In the genomic region with DNA sequence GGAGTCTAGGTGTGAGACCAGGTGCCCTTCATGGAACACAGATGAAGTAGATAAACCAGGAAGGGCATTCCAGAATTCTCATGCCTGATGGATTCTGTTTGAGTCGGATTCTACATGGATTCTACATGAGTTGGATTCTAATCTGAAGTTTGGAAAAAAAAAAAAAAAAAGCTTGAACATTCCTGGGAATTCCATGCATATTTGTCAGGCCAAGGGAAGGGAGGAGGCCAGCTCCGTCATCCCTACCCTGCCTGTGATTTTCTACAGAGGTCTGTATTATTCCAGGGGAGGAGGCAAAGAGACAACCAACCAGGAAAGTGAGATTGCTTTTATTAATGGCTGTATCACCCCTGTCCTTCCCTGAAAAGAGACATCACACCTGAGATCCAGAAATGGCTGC, we compare ENCODE assay signal across 18 cellular contexts. TPM values are rescaled to one million over a fixed set of nuclear protein-coding genes. Genes with fewer than 3 reads are reported as not detected.
DNase-seq lines count a peak whose midpoint lies in the region; ATAC-seq, FAIRE-seq and TF ChIP-seq lines count a peak whose summit lies in the region.
"Had no signal": no experiment of that assay in that cellular context is flagged by ENCODE, and none has a peak within 500 bp of the region (broad histone marks: within the 10 kb centered on the region; RNA-seq: fewer than 3 reads in every experiment).

No MANE protein-coding gene starts in this region.

- CTCF ChIA-PET in activated naive CD4-positive, alpha-beta T cell treated with anti-CD3 and anti-CD28 coated beads, Interleukin-2, amount 10 ng/mL, durations not matched to agents 7 days and 5 days (lab: Charles Lee), result interaction anchor here (0.8 to 1.0 kb wide), 2 partner anchors 9 to 15 kb away, joined by 3 read pairs; no protein-coding TSS in a partner anchor
- CTCF ChIA-PET in endothelial cell of umbilical vein (lab: Charles Lee), result interaction anchor here (0.8 to 1.7 kb wide), 4 partner anchors 9 to 242 kb away, joined by 3 to 4 read pairs (median 4); partner anchors contain the start of gene DNAJC1

- H4K20me1 ChIP-seq in endothelial cell of umbilical vein (replicated peaks; ENCODE audit: control insufficient read depth, extremely low read depth, insufficient read depth, low read length), result no peaks in the 10 kb centered on the region

- no peak overlapping the region for H3K4me2 ChIP-seq in endothelial cell of umbilical vein (ENCODE audit: insufficient read depth, low read length)

- DNase-seq in activated naive CD4-positive, alpha-beta T cell treated with anti-CD3 and anti-CD28 coated beads, Interleukin-2, amount 10 ng/mL, durations not matched to agents 7 days and 5 days, result no peak
- DNase-seq in RCC 7860 (ENCODE audit: low spot score) (peak; percentile 39), endothelial cell of umbilical vein (ENCODE audit: low read depth, low spot score) (peak; percentile 35), sciatic nerve (ENCODE audit: low spot score) (no peak), NCI-H774 (lab: John Stamatoyannopoulos, UW) (no peak)
- DNase-seq: activated B cell treated with CpG ODN at 0.5 μM for 24 hours; activated effector memory CD4-positive, alpha-beta T cell treated with Interleukin-2 at 50 U/mL for 16 hours; AML-193; central memory CD4-positive, alpha-beta T cell; NCI-H524; psoas muscle; stimulated activated CD4-positive, alpha-beta T cell treated with anti-CD3 and anti-CD28 coated beads, Interleukin-4, amount 100 ng/mL, for 24 hours; stomach had no signal

- H3K9me1 ChIP-seq in endothelial cell of umbilical vein (replicated peaks; ENCODE audit: control insufficient read depth, extremely low read depth, insufficient read depth, low read length), result no peaks in the 10 kb centered on the region

- H3K27me3 ChIP-seq in endothelial cell of umbilical vein (ENCODE audit: control insufficient read depth in 2 of 2, insufficient read depth in 2 of 2, low read length in 2 of 2), result no peaks in the 10 kb centered on the region
- H3K27me3 ChIP-seq: stomach had no signal

- peaks cover 54% of the 10 kb centered on the region for H3K4me1 Mint-ChIP-seq in activated naive CD4-positive, alpha-beta T cell treated with anti-CD3 and anti-CD28 coated beads, Interleukin-2, amount 50 U/mL, for 24 hours
- H3K4me1 Mint-ChIP-seq in activated naive CD4-positive, alpha-beta T cell treated with anti-CD3 and anti-CD28 coated beads, Interleukin-2, amount 10 ng/mL, durations not matched to agents 7 days and 5 days, result peaks cover 27% of the 10 kb centered on the region

- no peak overlapping the region for H3K27ac ChIP-seq in endothelial cell of umbilical vein (ENCODE audit: insufficient read depth, low read depth, low read length)
- H3K27ac ChIP-seq: psoas muscle had no signal

- H3K36me3 ChIP-seq in endothelial cell of umbilical vein (ENCODE audit: control insufficient read depth in 2 of 2, extremely low read depth in 1 of 2, insufficient read depth in 2 of 2, low read length in 2 of 2), result no peaks in the 10 kb centered on the region
- H3K36me3 ChIP-seq: stomach had no signal

- no peak for FAIRE-seq in RCC 7860 (lab: Jason Lieb, UNC)
- no peak for FAIRE-seq in endothelial cell of umbilical vein (lab: Jason Lieb, UNC)

- dilution Hi-C loops in endothelial cell of umbilical vein (cut with MboI; ENCODE audit: extremely low pct_ligation_motif_present, low sequenced_read_pairs), result no loop called here

- intact Hi-C loops in endothelial cell of umbilical vein (cut with micrococcal nuclease) (no loop called here), sciatic nerve (cut with DNase I) (no loop called here)

- no peak overlapping the region for H2AFZ ChIP-seq in endothelial cell of umbilical vein (ENCODE audit: low read depth, low read length)

- peaks cover 7% of the 10 kb centered on the region for H3K4me1 ChIP-seq in endothelial cell of umbilical vein (ENCODE audit: control insufficient read depth, extremely low read depth, insufficient read depth, low read length)

- H3K9me3 Mint-ChIP-seq in activated naive CD4-positive, alpha-beta T cell treated with anti-CD3 and anti-CD28 coated beads, Interleukin-2, amount 50 U/mL, for 24 hours, result peaks cover 4% of the 10 kb centered on the region
- H3K9me3 Mint-ChIP-seq in activated naive CD4-positive, alpha-beta T cell treated with anti-CD3 and anti-CD28 coated beads, Interleukin-2, amount 10 ng/mL, durations not matched to agents 7 days and 5 days, result no peaks in the 10 kb centered on the region
- H3K9me3 Mint-ChIP-seq: activated B cell treated with CpG ODN at 0.5 μM for 24 hours had no signal

- peak; percentile 45 for ATAC-seq in sciatic nerve
- no peak for ATAC-seq in GM18868 (IDR thresholded peaks at IDR 0.05; ENCODE audit: unreplicated experiment)
- no peak for ATAC-seq in GM21528 (IDR thresholded peaks at IDR 0.05; ENCODE audit: low FRiP score, unreplicated experiment)
- ATAC-seq: esophagus mucosa, psoas muscle, Right ventricle myocardium inferior had no signal

- H3K36me3 Mint-ChIP-seq in activated naive CD4-positive, alpha-beta T cell treated with anti-CD3 and anti-CD28 coated beads, Interleukin-2, amount 50 U/mL, for 24 hours, result peaks cover 5% of the 10 kb centered on the region
- H3K36me3 Mint-ChIP-seq in activated naive CD4-positive, alpha-beta T cell treated with anti-CD3 and anti-CD28 coated beads, Interleukin-2, amount 10 ng/mL, durations not matched to agents 7 days and 5 days, result peaks cover 4% of the 10 kb centered on the region

- BruUV-seq in endothelial cell of umbilical vein (replicated peaks; lab: Mats Ljungman, UMichigan), result no TSS peak

- H3K4me3 ChIP-seq in endothelial cell of umbilical vein (replicated peaks in 1 of 3; ENCODE audit: insufficient read depth in 1 of 3, low read depth in 1 of 3, low read length in 3 of 3), result no peak overlapping the region
- H3K4me3 ChIP-seq: psoas muscle, stomach had no signal

- TF ChIP-seq CTCF in endothelial cell of umbilical vein (IDR thresholded peaks at IDR 0.05; ENCODE audit: extremely low read depth in 1 of 2, insufficient read depth in 1 of 2, low read depth in 1 of 2, low read length in 2 of 2), result no peak

- peak overlapping the region; percentile 8 for H3K4me3 Mint-ChIP-seq in activated naive CD4-positive, alpha-beta T cell treated with anti-CD3 and anti-CD28 coated beads, Interleukin-2, amount 50 U/mL, for 24 hours
- no peak overlapping the region for H3K4me3 Mint-ChIP-seq in activated naive CD4-positive, alpha-beta T cell treated with anti-CD3 and anti-CD28 coated beads, Interleukin-2, amount 10 ng/mL, durations not matched to agents 7 days and 5 days
- H3K4me3 Mint-ChIP-seq: activated B cell treated with CpG ODN at 0.5 μM for 24 hours had no signal

- no peak for TF ChIP-seq POLR2A in endothelial cell of umbilical vein (IDR thresholded peaks at IDR 0.05; ENCODE audit: low read depth, low read length)

- H3K79me2 ChIP-seq in endothelial cell of umbilical vein (ENCODE audit: control insufficient read depth, insufficient read depth, low read length), result no peaks in the 10 kb centered on the region

- H3K9ac ChIP-seq in endothelial cell of umbilical vein (replicated peaks; ENCODE audit: extremely low read depth, insufficient read depth, low read length), result no peak overlapping the region

- peaks cover 1% of the 10 kb centered on the region for H3K27me3 Mint-ChIP-seq in activated naive CD4-positive, alpha-beta T cell treated with anti-CD3 and anti-CD28 coated beads, Interleukin-2, amount 50 U/mL, for 24 hours
- H3K27me3 Mint-ChIP-seq in activated naive CD4-positive, alpha-beta T cell treated with anti-CD3 and anti-CD28 coated beads, Interleukin-2, amount 10 ng/mL, durations not matched to agents 7 days and 5 days, result peaks cover 7% of the 10 kb centered on the region

- H3K27ac Mint-ChIP-seq in activated naive CD4-positive, alpha-beta T cell treated with anti-CD3 and anti-CD28 coated beads, Interleukin-2, amount 50 U/mL, for 24 hours, result peak overlapping the region; percentile 77
- no peak overlapping the region for H3K27ac Mint-ChIP-seq in activated naive CD4-positive, alpha-beta T cell treated with anti-CD3 and anti-CD28 coated beads, Interleukin-2, amount 10 ng/mL, durations not matched to agents 7 days and 5 days
- H3K27ac Mint-ChIP-seq: activated B cell treated with CpG ODN at 0.5 μM for 24 hours had no signal

- H3K9me3 ChIP-seq in endothelial cell of umbilical vein (replicated peaks; ENCODE audit: control insufficient read depth, insufficient read depth, low read length), result no peaks in the 10 kb centered on the region
- H3K9me3 ChIP-seq: psoas muscle, stomach had no signal

- POLR2A ChIA-PET in endothelial cell of umbilical vein (lab: Charles Lee), result interaction anchor here (0.6 to 1.3 kb wide), 3 partner anchors 95 to 1200 kb away, joined by 5 to 6 read pairs (median 6); no protein-coding TSS in a partner anchor

TF ChIP-seq in endothelial cell of umbilical vein, 7 proteins besides CTCF, POLR2A, EP300 and RAD21:
- no peak for TF ChIP-seq POLR2AphosphoS5 (IDR thresholded peaks at IDR 0.05; ENCODE audit: insufficient read depth, low read depth, low read length)
- TF ChIP-seq FOS (IDR thresholded peaks at IDR 0.05; ENCODE audit: borderline replicate concordance, insufficient read depth, low read length), result no peak
- no peak for TF ChIP-seq MYC (IDR thresholded peaks at IDR 0.05; ENCODE audit: low read depth, low read length)
- TF ChIP-seq EZH2 (IDR thresholded peaks at IDR 0.05; ENCODE audit: borderline replicate concordance, low read depth, low read length, severe bottlenecking), result no peak
- no peak for TF ChIP-seq JUN (IDR thresholded peaks at IDR 0.05; ENCODE audit: borderline replicate concordance, insufficient read depth, insufficient read length, low read depth)
- TF ChIP-seq, protein P1, sequence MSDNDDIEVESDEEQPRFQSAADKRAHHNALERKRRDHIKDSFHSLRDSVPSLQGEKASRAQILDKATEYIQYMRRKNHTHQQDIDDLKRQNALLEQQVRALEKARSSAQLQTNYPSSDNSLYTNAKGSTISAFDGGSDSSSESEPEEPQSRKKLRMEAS (IDR thresholded peaks at IDR 0.05; ENCODE audit: insufficient read depth, insufficient read length), result no peak
TF ChIP-seq in endothelial cell of umbilical vein: peak in this region for 0.

RNA-seq across cellular contexts. Expression of gene EBLN1, which starts 27.8 kb away (rescaled TPM):
- not detected in 2 replicates for total RNA-seq in endothelial cell of umbilical vein
- polyA plus RNA-seq in endothelial cell of umbilical vein, result not detected in 2 replicates
- polyA plus RNA-seq in endothelial cell of umbilical vein (2011; cell fraction: cytosol; rRNA removed), result not detected in 2 replicates
- not detected in 2 replicates for polyA plus RNA-seq in endothelial cell of umbilical vein (2011; cell fraction: nucleus; rRNA removed)
- not detected in 2 replicates for polyA plus RNA-seq in endothelial cell of umbilical vein (2012)
- not detected in 2 replicates for polyA minus RNA-seq in endothelial cell of umbilical vein
- not detected for polyA minus RNA-seq in endothelial cell of umbilical vein (2011; cell fraction: cytosol; rRNA and poly(A)+ RNA removed)
- not detected in 2 replicates for polyA minus RNA-seq in endothelial cell of umbilical vein (2011; cell fraction: nucleus; rRNA and poly(A)+ RNA removed)
- not detected for total RNA-seq in sciatic nerve
- total RNA-seq: activated B cell treated with CpG ODN at 0.5 μM for 24 hours, esophagus mucosa, psoas muscle, Right ventricle myocardium inferior, stomach had no signal
- polyA plus RNA-seq: psoas muscle, stomach had no signal

Comparison
In these comparisons a context has a peak if more than half of its experiments do, and no peak if none do; other contexts are left out.
1. DNase-seq: peak in RCC 7860 (single experiment) and endothelial cell of umbilical vein (single experiment); none in activated naive CD4-positive, alpha-beta T cell treated with anti-CD3 and anti-CD28 coated beads, Interleukin-2, amount 10 ng/mL, durations not matched to agents 7 days and 5 days (single experiment), sciatic nerve (single experiment) and NCI-H774 (single experiment).